ENCODE assay signal across 31 cellular contexts in genomic region chr14:53847881-53848280, GRCh38.
"Had no signal": no experiment of that assay in that cellular context is flagged by ENCODE, and none has a peak within 500 bp of the region (broad histone marks: within the 10 kb centered on the region; RNA-seq: fewer than 3 reads in every experiment).

No MANE protein-coding gene starts in this region.

- H3K36me3 ChIP-seq: adrenal gland, WERI-Rb-1 had no signal

- H3K4me1 ChIP-seq: adrenal gland had no signal

- ATAC-seq: activated CD4-positive, alpha-beta T cell treated with anti-CD3 and anti-CD28 coated beads for 36 hours; activated CD8-positive, alpha-beta memory T cell treated with anti-CD3 and anti-CD28 coated beads, Interleukin-2, amount 10 ng/mL, durations not matched to agents 7 days and 5 days; activated CD8-positive, alpha-beta T cell treated with anti-CD3 and anti-CD28 coated beads, Interleukin-2, amount 10 ng/mL, durations not matched to agents 7 days and 5 days; activated naive CD8-positive, alpha-beta T cell treated with anti-CD3 and anti-CD28 coated beads, Interleukin-2, amount 50 U/mL, for 24 hours; body of pancreas; effector memory CD8-positive, alpha-beta T cell; T-helper 17 cell had no signal

- H3K36me3 Mint-ChIP-seq: activated CD4-positive, alpha-beta memory T cell treated with anti-CD3 and anti-CD28 coated beads for 36 hours; activated CD8-positive, alpha-beta memory T cell treated with anti-CD3 and anti-CD28 coated beads, Interleukin-2, amount 10 ng/mL, durations not matched to agents 7 days and 5 days; activated naive CD4-positive, alpha-beta T cell treated with anti-CD3 and anti-CD28 coated beads, Interleukin-2, amount 50 U/mL, for 24 hours; activated naive CD8-positive, alpha-beta T cell treated with anti-CD3 and anti-CD28 coated beads for 36 hours had no signal

- H3K27me3 ChIP-seq: adrenal gland, body of pancreas had no signal

- H3K27ac ChIP-seq: adrenal gland, body of pancreas, WERI-Rb-1 had no signal

- H3K4me3 Mint-ChIP-seq: activated B cell treated with CpG ODN at 0.5 μM for 24 hours; activated CD4-positive, alpha-beta memory T cell treated with anti-CD3 and anti-CD28 coated beads for 36 hours; activated CD4-positive, alpha-beta T cell treated with anti-CD3 and anti-CD28 coated beads for 36 hours; activated CD4-positive, alpha-beta T cell treated with anti-CD3 and anti-CD28 coated beads, Interleukin-2, amount 10 ng/mL, durations not matched to agents 24 days and 14 days; activated CD8-positive, alpha-beta memory T cell treated with anti-CD3 and anti-CD28 coated beads, Interleukin-2, amount 10 ng/mL, durations not matched to agents 7 days and 5 days; activated CD8-positive, alpha-beta T cell treated with anti-CD3 and anti-CD28 coated beads, Interleukin-2, amount 10 ng/mL, durations not matched to agents 7 days and 5 days; activated naive CD4-positive, alpha-beta T cell treated with anti-CD3 and anti-CD28 coated beads for 36 hours; activated naive CD4-positive, alpha-beta T cell treated with anti-CD3 and anti-CD28 coated beads, Interleukin-2, amount 50 U/mL, for 24 hours; activated naive CD8-positive, alpha-beta T cell treated with anti-CD3 and anti-CD28 coated beads for 36 hours; activated naive CD8-positive, alpha-beta T cell treated with anti-CD3 and anti-CD28 coated beads, Interleukin-2, amount 50 U/mL, for 24 hours; activated T-helper 1 cell treated with anti-CD3 and anti-CD28 coated beads, Interleukin-12 subunit alpha, Interleukin-12 subunit beta, Interleukin-2, Interleukin-4 antibody, amounts not matched to agents 30 ng/mL and 10 ng/mL and 1 ng/mL, durations not matched to agents 14 hours and 24 hours and 36 hours; effector memory CD8-positive, alpha-beta T cell; T-helper 17 cell; T-helper 2 cell treated with Interferon-gamma antibody and Interleukin-4, amounts not matched to agents 5 μg/mL and 100 μg/mL, for 36 hours had no signal

- H3K9me3 Mint-ChIP-seq: activated B cell treated with CpG ODN at 0.5 μM for 24 hours; activated CD4-positive, alpha-beta memory T cell treated with anti-CD3 and anti-CD28 coated beads for 36 hours; activated CD4-positive, alpha-beta T cell treated with anti-CD3 and anti-CD28 coated beads, Interleukin-2, amount 10 ng/mL, durations not matched to agents 24 days and 14 days; activated naive CD4-positive, alpha-beta T cell treated with anti-CD3 and anti-CD28 coated beads, Interleukin-2, amount 50 U/mL, for 24 hours; activated naive CD8-positive, alpha-beta T cell treated with anti-CD3 and anti-CD28 coated beads for 36 hours; activated naive CD8-positive, alpha-beta T cell treated with anti-CD3 and anti-CD28 coated beads, Interleukin-2, amount 50 U/mL, for 24 hours; activated T-helper 1 cell treated with anti-CD3 and anti-CD28 coated beads, Interleukin-12 subunit alpha, Interleukin-12 subunit beta, Interleukin-2, Interleukin-4 antibody, amounts not matched to agents 30 ng/mL and 10 ng/mL and 1 ng/mL, durations not matched to agents 14 hours and 24 hours and 36 hours; activated T-helper 2 cell treated with anti-CD3 and anti-CD28 coated beads, Interferon-gamma antibody, Interleukin-2, Interleukin-4, amounts not matched to agents 10 μg/mL and 5 μg/mL and 100 μg/mL, durations not matched to agents 14 hours and 24 hours and 36 hours; T-helper 2 cell treated with Interferon-gamma antibody and Interleukin-4, amounts not matched to agents 5 μg/mL and 100 μg/mL, for 36 hours had no signal

- H3K27ac Mint-ChIP-seq: activated B cell treated with CpG ODN at 0.5 μM for 24 hours; activated CD4-positive, alpha-beta memory T cell treated with anti-CD3 and anti-CD28 coated beads for 36 hours; activated CD4-positive, alpha-beta T cell treated with anti-CD3 and anti-CD28 coated beads for 36 hours; activated CD4-positive, alpha-beta T cell treated with anti-CD3 and anti-CD28 coated beads, Interleukin-2, amount 10 ng/mL, durations not matched to agents 24 days and 14 days; activated CD8-positive, alpha-beta memory T cell treated with anti-CD3 and anti-CD28 coated beads, Interleukin-2, amount 10 ng/mL, durations not matched to agents 7 days and 5 days; activated CD8-positive, alpha-beta T cell treated with anti-CD3 and anti-CD28 coated beads, Interleukin-2, amount 10 ng/mL, durations not matched to agents 7 days and 5 days; activated naive CD4-positive, alpha-beta T cell treated with anti-CD3 and anti-CD28 coated beads for 36 hours; activated naive CD4-positive, alpha-beta T cell treated with anti-CD3 and anti-CD28 coated beads, Interleukin-2, amount 50 U/mL, for 24 hours; activated naive CD8-positive, alpha-beta T cell treated with anti-CD3 and anti-CD28 coated beads for 36 hours; activated naive CD8-positive, alpha-beta T cell treated with anti-CD3 and anti-CD28 coated beads, Interleukin-2, amount 50 U/mL, for 24 hours; activated T-helper 1 cell treated with anti-CD3 and anti-CD28 coated beads, Interleukin-12 subunit alpha, Interleukin-12 subunit beta, Interleukin-2, Interleukin-4 antibody, amounts not matched to agents 30 ng/mL and 10 ng/mL and 1 ng/mL, durations not matched to agents 14 hours and 24 hours and 36 hours; activated T-helper 2 cell treated with anti-CD3 and anti-CD28 coated beads, Interferon-gamma antibody, Interleukin-2, Interleukin-4, amounts not matched to agents 10 μg/mL and 5 μg/mL and 100 μg/mL, durations not matched to agents 14 hours and 24 hours and 36 hours; effector memory CD8-positive, alpha-beta T cell; T-helper 17 cell; T-helper 2 cell treated with Interferon-gamma antibody and Interleukin-4, amounts not matched to agents 5 μg/mL and 100 μg/mL, for 36 hours had no signal

- H3K9me3 ChIP-seq: adrenal gland, body of pancreas had no signal

- DNase-seq: activated B cell treated with CpG ODN at 0.5 μM for 24 hours; activated CD4-positive, alpha-beta memory T cell treated with anti-CD3 and anti-CD28 coated beads for 36 hours; activated CD4-positive, alpha-beta T cell treated with anti-CD3 and anti-CD28 coated beads for 36 hours; activated CD4-positive, alpha-beta T cell treated with anti-CD3 and anti-CD28 coated beads, Interleukin-2, amount 10 ng/mL, durations not matched to agents 24 days and 14 days; activated CD4-positive, CD25-positive, alpha-beta regulatory T cell treated with anti-CD3 and anti-CD28 coated beads, Interleukin-2, amount 50 U/mL, for 72 hours; activated CD8-positive, alpha-beta memory T cell treated with anti-CD3 and anti-CD28 coated beads, Interleukin-2, amount 10 ng/mL, durations not matched to agents 7 days and 5 days; activated CD8-positive, alpha-beta memory T cell treated with anti-CD3 and anti-CD28 coated beads, Interleukin-2, amount 50 U/mL, for 4 hours; activated CD8-positive, alpha-beta T cell treated with anti-CD3 and anti-CD28 coated beads, Interleukin-2, amount 10 ng/mL, durations not matched to agents 7 days and 5 days; activated effector memory CD4-positive, alpha-beta T cell treated with anti-CD3 and anti-CD28 coated beads, Interleukin-2, amount 50 U/mL, for 16 hours; activated naive CD4-positive, alpha-beta T cell treated with anti-CD3 and anti-CD28 coated beads for 36 hours; activated naive CD8-positive, alpha-beta T cell treated with anti-CD3 and anti-CD28 coated beads for 36 hours; activated naive CD8-positive, alpha-beta T cell treated with anti-CD3 and anti-CD28 coated beads, Interleukin-2, amount 50 U/mL, for 24 hours; activated T-cell treated with anti-CD3 and anti-CD28 coated beads, Interleukin-2, amount 50 U/mL, for 1 hour; activated T-cell treated with anti-CD3 and anti-CD28 coated beads, Interleukin-2, amount 50 U/mL, for 48 hours; adrenal gland; amygdala; aorta; body of pancreas; cortex of kidney; dermis blood vessel endothelial cell; effector CD4-positive, alpha-beta T cell; effector memory CD8-positive, alpha-beta T cell; erythroblast; foreskin fibroblast; T-helper 17 cell; T1000; WERI-Rb-1 had no signal

- H3K4me1 Mint-ChIP-seq: activated B cell treated with CpG ODN at 0.5 μM for 24 hours; activated CD4-positive, alpha-beta T cell treated with anti-CD3 and anti-CD28 coated beads for 36 hours; activated CD4-positive, alpha-beta T cell treated with anti-CD3 and anti-CD28 coated beads, Interleukin-2, amount 10 ng/mL, durations not matched to agents 24 days and 14 days; activated CD8-positive, alpha-beta memory T cell treated with anti-CD3 and anti-CD28 coated beads, Interleukin-2, amount 10 ng/mL, durations not matched to agents 7 days and 5 days; activated naive CD4-positive, alpha-beta T cell treated with anti-CD3 and anti-CD28 coated beads, Interleukin-2, amount 50 U/mL, for 24 hours; activated naive CD8-positive, alpha-beta T cell treated with anti-CD3 and anti-CD28 coated beads for 36 hours; activated naive CD8-positive, alpha-beta T cell treated with anti-CD3 and anti-CD28 coated beads, Interleukin-2, amount 50 U/mL, for 24 hours; T-helper 17 cell had no signal

- H3K4me3 ChIP-seq: adrenal gland, body of pancreas had no signal

- H3K27me3 Mint-ChIP-seq: activated CD4-positive, alpha-beta memory T cell treated with anti-CD3 and anti-CD28 coated beads for 36 hours; activated CD4-positive, alpha-beta T cell treated with anti-CD3 and anti-CD28 coated beads for 36 hours; activated CD4-positive, alpha-beta T cell treated with anti-CD3 and anti-CD28 coated beads, Interleukin-2, amount 10 ng/mL, durations not matched to agents 24 days and 14 days; activated CD8-positive, alpha-beta memory T cell treated with anti-CD3 and anti-CD28 coated beads, Interleukin-2, amount 10 ng/mL, durations not matched to agents 7 days and 5 days; activated naive CD4-positive, alpha-beta T cell treated with anti-CD3 and anti-CD28 coated beads, Interleukin-2, amount 50 U/mL, for 24 hours; activated naive CD8-positive, alpha-beta T cell treated with anti-CD3 and anti-CD28 coated beads, Interleukin-2, amount 50 U/mL, for 24 hours; effector memory CD8-positive, alpha-beta T cell had no signal
